In the genomic region with DNA sequence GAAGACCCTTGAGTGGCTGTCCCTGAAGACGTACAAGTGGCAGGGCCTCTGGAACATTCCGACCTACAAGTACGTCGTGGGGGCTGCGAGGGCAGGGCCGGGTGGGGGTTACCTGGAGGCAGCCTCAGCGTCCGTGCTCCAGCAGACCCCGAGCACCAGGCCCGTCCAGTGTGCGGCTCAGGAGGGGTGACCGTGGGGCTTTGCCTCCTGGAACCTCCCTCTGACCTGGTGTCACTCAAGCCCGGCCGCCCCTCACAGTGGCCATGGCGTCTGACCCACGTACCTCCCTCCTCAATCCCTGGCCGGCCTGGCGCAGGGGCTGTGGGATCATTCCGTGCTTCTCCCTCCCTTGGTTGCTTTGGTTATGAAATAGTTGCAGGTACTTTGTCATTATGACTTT, we compare ENCODE assay signal across 16 cellular contexts. TPM values are rescaled to one million over a fixed set of nuclear protein-coding genes. Genes with fewer than 3 reads are reported as not detected.
DNase-seq lines count a peak whose midpoint lies in the region; ATAC-seq and TF ChIP-seq lines count a peak whose summit lies in the region.
"Had no signal": no experiment of that assay in that cellular context is flagged by ENCODE, and none has a peak within 500 bp of the region (broad histone marks: within the 10 kb centered on the region; RNA-seq: fewer than 3 reads in every experiment).

No MANE protein-coding gene starts in this region.

- peaks cover 0 to 55% (median 26%) of the 10 kb centered on the region in 9 donors for H3K36me3 ChIP-seq in heart left ventricle

- no peak for ATAC-seq in right cardiac atrium
- no peak for ATAC-seq in heart left ventricle
- ATAC-seq in omental fat pad (ENCODE audit: low FRiP score), result peak; percentile 7
- ATAC-seq: GM12878, HepG2 had no signal

- H3K4me1 ChIP-seq in right cardiac atrium (ENCODE audit: control insufficient read depth, insufficient read depth, low read length) (no peaks in the 10 kb centered on the region), heart left ventricle (no peaks in the 10 kb centered on the region)
- H3K4me1 ChIP-seq: BLaER1 treated with 17β-estradiol and CSF1 and Interleukin-3, amounts not matched to agents 10 nM and 100 nM; HAP-1 had no signal

- H3K4me1 Mint-ChIP-seq in osteocyte (ENCODE audit: unreplicated experiment), result no peaks in the 10 kb centered on the region
- H3K4me1 Mint-ChIP-seq: CD4-positive, CD25-positive, alpha-beta regulatory T cell had no signal

- TF ChIP-seq POLR2A in heart left ventricle (IDR thresholded peaks at IDR 0.05), result no peak

- H3K4me3 Mint-ChIP-seq in osteocyte (ENCODE audit: unreplicated experiment), result no peak overlapping the region
- H3K4me3 Mint-ChIP-seq: CD4-positive, CD25-positive, alpha-beta regulatory T cell had no signal

- H3K27me3 Mint-ChIP-seq in osteocyte (ENCODE audit: unreplicated experiment), result no peaks in the 10 kb centered on the region
- H3K27me3 Mint-ChIP-seq: CD4-positive, CD25-positive, alpha-beta regulatory T cell had no signal

- intact Hi-C loops in right cardiac atrium (cut with DNase I) (no loop called here), heart left ventricle (cut with DNase I) (no loop called here)

- DNase-seq in right cardiac atrium, result peak in 2 of 3 donors; percentile 37 to 57
- DNase-seq in heart left ventricle, result no peak
- DNase-seq in iPS-NIHi11 (ENCODE audit: low spot score), result peak; percentile 11
- DNase-seq in omental fat pad (ENCODE audit: low spot score), result no peak
- DNase-seq in osteocyte (ENCODE audit: extremely low spot score, unreplicated experiment), result no peak
- no peak for DNase-seq in cerebellum (ENCODE audit: low spot score)
- DNase-seq in NCI-H1930 (lab: John Stamatoyannopoulos, UW), result no peak
- DNase-seq: ACHN; CD4-positive, CD25-positive, alpha-beta regulatory T cell; DMS 273 treated with DMSO at 0.1 percent for 48 hours; DMS79 had no signal

- 93% methylated on average over 19 of the region's 19 CpGs for WGBS in right cardiac atrium
- WGBS in heart left ventricle, 4 donors, result 93 to 96% (median 95%) methylated on average over 15 to 19 of the region's 19 CpGs

- no peaks in the 10 kb centered on the region for H3K27me3 ChIP-seq in right cardiac atrium (ENCODE audit: control insufficient read depth, insufficient read depth)
- H3K27me3 ChIP-seq in heart left ventricle, result no peaks in the 10 kb centered on the region
- H3K27me3 ChIP-seq: BLaER1 treated with 17β-estradiol and CSF1 and Interleukin-3, amounts not matched to agents 10 nM and 100 nM had no signal

- no peaks in the 10 kb centered on the region for H3K9me3 ChIP-seq in right cardiac atrium (ENCODE audit: control insufficient read depth, low read length)
- H3K9me3 ChIP-seq in heart left ventricle, result no peaks in the 10 kb centered on the region
- H3K9me3 ChIP-seq: HAP-1 had no signal

- H3K27ac Mint-ChIP-seq in osteocyte (ENCODE audit: unreplicated experiment), result no peak overlapping the region
- H3K27ac Mint-ChIP-seq: CD4-positive, CD25-positive, alpha-beta regulatory T cell had no signal

- no peaks in the 10 kb centered on the region for H3K9me3 Mint-ChIP-seq in osteocyte (ENCODE audit: unreplicated experiment)

- peaks cover 8% of the 10 kb centered on the region for H3K36me3 Mint-ChIP-seq in osteocyte (ENCODE audit: unreplicated experiment)

- H3K4me3 ChIP-seq in right cardiac atrium (ENCODE audit: low read length) (no peak overlapping the region), heart left ventricle (no peak overlapping the region)
- H3K4me3 ChIP-seq: BLaER1 treated with 17β-estradiol and CSF1 and Interleukin-3, amounts not matched to agents 10 nM and 100 nM; GM12878; HAP-1 had no signal

- TF ChIP-seq CTCF in heart left ventricle (IDR thresholded peaks at IDR 0.05) (no peak), omental fat pad (IDR thresholded peaks at IDR 0.05) (no peak), osteocyte (IDR thresholded peaks at IDR 0.05) (no peak)

- H3K27ac ChIP-seq in right cardiac atrium (ENCODE audit: low read length), result no peak overlapping the region
- no peak overlapping the region for H3K27ac ChIP-seq in heart left ventricle
- H3K27ac ChIP-seq: BLaER1 treated with 17β-estradiol and CSF1 and Interleukin-3, amounts not matched to agents 10 nM and 100 nM had no signal

RNA-seq across cellular contexts. Expression of a gene that starts 18.5 kb away (rescaled TPM):
- total RNA-seq in right cardiac atrium (100 to 1,000 TPM; 188 to 203 (median 195) TPM), heart left ventricle (100 to 1,000 TPM; 132 to 247 (median 158) TPM), omental fat pad (100 to 1,000 TPM; 218 to 259 (median 230) TPM), osteocyte (151 and 160 TPM in 2 replicates), cerebellum (33.9 TPM)
- polyA plus RNA-seq in right cardiac atrium (162 TPM), heart left ventricle (100 to 1,000 TPM in 1 of 2 donors, 10 to 100 TPM in 1; 58.2 to 207 TPM)

RNA-seq across cellular contexts. Expression of a gene that starts 38.5 kb away (rescaled TPM):
- 10 to 100 TPM; 30.2 to 33.3 (median 30.9) TPM for total RNA-seq in right cardiac atrium
- 30.7 TPM for polyA plus RNA-seq in right cardiac atrium
- 10 to 100 TPM; 20.3 to 43.0 (median 25.7) TPM for total RNA-seq in heart left ventricle
- polyA plus RNA-seq in heart left ventricle, result 10 to 100 TPM; 33.1 to 36.2 TPM
- total RNA-seq in omental fat pad, result 10 to 100 TPM; 33.0 to 45.2 (median 39.0) TPM
- 55.3 and 56.1 TPM in 2 replicates for total RNA-seq in osteocyte
- total RNA-seq in cerebellum, result 26.9 TPM

RNA-seq across cellular contexts. Expression of a gene that starts 46.8 kb away (rescaled TPM):
- under 1 TPM; 0.14 to 0.46 (median 0.20) TPM for total RNA-seq in right cardiac atrium
- polyA plus RNA-seq in right cardiac atrium, result 0.20 TPM
- 1 to 10 TPM in 2 of 9 donors, under 1 TPM in 1, not detected in 6; 0.21 to 3.1 (median 2.7) TPM for total RNA-seq in heart left ventricle
- under 1 TPM; 0.07 to 0.19 TPM for polyA plus RNA-seq in heart left ventricle
- total RNA-seq in omental fat pad, result 1 to 10 TPM in 3 of 4 donors, under 1 TPM in 1; 0.79 to 3.6 (median 3.1) TPM
- not detected in 2 replicates for total RNA-seq in osteocyte
- not detected for total RNA-seq in cerebellum
- total RNA-seq: A172 had no signal

RNA-seq across cellular contexts. Expression of a gene that starts 46.8 kb away (rescaled TPM):
- total RNA-seq in right cardiac atrium (10 to 100 TPM; 45.7 to 60.4 (median 49.3) TPM), heart left ventricle (10 to 100 TPM; 44.0 to 65.4 (median 55.6) TPM), omental fat pad (10 to 100 TPM; 30.1 to 44.9 (median 35.0) TPM), osteocyte (68.3 and 69.4 TPM in 2 replicates), cerebellum (16.2 TPM)
- polyA plus RNA-seq in right cardiac atrium (64.4 TPM), heart left ventricle (10 to 100 TPM; 83.3 to 99.3 TPM)

RNA-seq across cellular contexts. Expression of a gene that starts 48.7 kb away (rescaled TPM):
- total RNA-seq in right cardiac atrium, result under 1 TPM; 0.36 to 0.59 (median 0.43) TPM
- 0.48 TPM for polyA plus RNA-seq in right cardiac atrium
- total RNA-seq in heart left ventricle, result under 1 TPM in 7 of 9 donors, not detected in 2; 0.07 to 0.35 (median 0.20) TPM
- under 1 TPM; 0.19 to 0.30 TPM for polyA plus RNA-seq in heart left ventricle
- under 1 TPM in 3 of 4 donors, not detected in 1; 0.24 to 0.38 (median 0.32) TPM for total RNA-seq in omental fat pad
- 3.2 and 3.7 TPM in 2 replicates for total RNA-seq in osteocyte
- total RNA-seq in cerebellum, result 1.5 TPM
- total RNA-seq: A172 had no signal

Comparison
In these comparisons a context has a peak if more than half of its experiments do, and no peak if none do; other contexts are left out.
1. DNase-seq: peak in right cardiac atrium (2 of 3) and iPS-NIHi11 (single experiment); none in heart left ventricle (0 of 5), omental fat pad (single experiment), osteocyte (single experiment), cerebellum (single experiment) and NCI-H1930 (0 of 2).